8 cellular contexts compared by ENCODE assay signal in the genomic region with DNA sequence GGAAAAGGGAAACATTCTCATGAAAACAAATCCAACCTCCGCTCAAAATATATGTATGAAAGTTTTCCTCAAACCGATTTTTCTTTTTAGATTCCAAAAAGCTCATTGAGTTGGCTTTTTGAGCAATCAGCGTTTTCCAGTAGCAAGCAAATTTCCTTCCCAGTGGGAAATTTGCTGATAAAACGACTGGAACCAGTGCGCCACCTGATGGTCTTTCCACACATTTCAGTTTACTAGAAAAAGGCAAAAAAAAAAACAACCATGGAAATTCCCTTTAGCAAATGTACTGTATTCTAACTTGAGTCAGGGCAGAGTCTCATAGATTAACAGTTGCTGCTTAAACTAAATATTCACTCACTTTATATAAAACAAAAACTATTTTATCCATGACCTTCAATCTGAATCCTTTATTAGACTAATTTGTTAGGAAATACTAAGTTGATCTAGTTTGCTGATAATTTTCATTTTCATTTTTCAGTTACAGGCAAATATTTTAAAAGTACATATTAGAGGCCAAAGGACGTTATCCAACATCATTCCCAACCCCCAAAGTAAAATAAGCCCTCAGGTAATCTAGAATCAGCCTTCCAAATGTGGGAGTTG.
DNase-seq lines count a peak whose midpoint lies in the region; ATAC-seq and TF ChIP-seq lines count a peak whose summit lies in the region.

No MANE protein-coding gene starts in this region.

- intact Hi-C loops in right cardiac atrium (cut with DNase I) (no loop called here), esophagus squamous epithelium (cut with DNase I) (no loop called here)

- no peaks in the 10 kb centered on the region for H3K36me3 Mint-ChIP-seq in progenitor cell of endocrine pancreas (ENCODE audit: insufficient read depth)

- no peaks in the 10 kb centered on the region for H3K4me1 ChIP-seq in cardiac muscle cell (ENCODE audit: low read depth)
- no peaks in the 10 kb centered on the region for H3K4me1 ChIP-seq in right cardiac atrium (ENCODE audit: control insufficient read depth, insufficient read depth, low read length)
- peaks cover 0 to 9% (median 0%) of the 10 kb centered on the region in 3 donors for H3K4me1 ChIP-seq in esophagus squamous epithelium

- TF ChIP-seq CTCF in cardiac muscle cell (IDR thresholded peaks at IDR 0.05; ENCODE audit: low read depth, low read length) (peak; percentile 75), esophagus squamous epithelium (IDR thresholded peaks at IDR 0.05) (peak; percentile 23 to 66 (median 46)), progenitor cell of endocrine pancreas (IDR thresholded peaks at IDR 0.05; ENCODE audit: unreplicated experiment) (peak; percentile 83)

- WGBS in right cardiac atrium: 1% methylated on average over 6 of the region's 6 CpGs
- 3 to 5% methylated on average over 6 of the region's 6 CpGs for WGBS in esophagus squamous epithelium, 2 donors

- H3K27ac Mint-ChIP-seq in progenitor cell of endocrine pancreas: no peak overlapping the region

- DNase-seq in cardiac muscle cell (ENCODE audit: low read depth in 1 of 2, low spot score in 1 of 2) (peak; percentile 61 to 64), right cardiac atrium (no peak), NCI-H526 treated with DMSO at 0.1 percent for 48 hours (lab: John Stamatoyannopoulos, UW) (peak; percentile 18), esophagus squamous epithelium (lab: John Stamatoyannopoulos, UW) (no peak), progenitor cell of endocrine pancreas (ENCODE audit: low spot score, unreplicated experiment) (peak; percentile 16)
- no peak for DNase-seq in stimulated activated CD4-positive, alpha-beta T cell treated with anti-CD3 and anti-CD28 coated beads, Interleukin-4, amount 100 ng/mL, for 24 hours

- no peaks in the 10 kb centered on the region for H3K9me3 Mint-ChIP-seq in progenitor cell of endocrine pancreas (ENCODE audit: low read depth)

- peaks cover 16% of the 10 kb centered on the region for H3K27me3 Mint-ChIP-seq in progenitor cell of endocrine pancreas

- H3K27me3 ChIP-seq in cardiac muscle cell (peaks cover 6% of the 10 kb centered on the region), right cardiac atrium (ENCODE audit: control insufficient read depth, insufficient read depth) (peaks cover 2% of the 10 kb centered on the region), esophagus squamous epithelium (no peaks in the 10 kb centered on the region)

- H3K4me3 Mint-ChIP-seq in progenitor cell of endocrine pancreas (ENCODE audit: low read depth): no peak overlapping the region

- ATAC-seq in right cardiac atrium (no peak), HG02678 (IDR thresholded peaks at IDR 0.05; ENCODE audit: unreplicated experiment) (no peak), GM21381 (IDR thresholded peaks at IDR 0.05; ENCODE audit: unreplicated experiment) (no peak)

- H3K36me3 ChIP-seq in cardiac muscle cell (no peaks in the 10 kb centered on the region), esophagus squamous epithelium (no peaks in the 10 kb centered on the region)

- H3K4me3 ChIP-seq in cardiac muscle cell (no peak overlapping the region), right cardiac atrium (ENCODE audit: low read length) (no peak overlapping the region), esophagus squamous epithelium (no peak overlapping the region)

- no peaks in the 10 kb centered on the region for H3K4me1 Mint-ChIP-seq in progenitor cell of endocrine pancreas (ENCODE audit: low read depth)

- TF ChIP-seq POLR2A in esophagus squamous epithelium (IDR thresholded peaks at IDR 0.05): no peak

- H3K9me3 ChIP-seq in cardiac muscle cell (ENCODE audit: low read depth): no peaks in the 10 kb centered on the region
- H3K9me3 ChIP-seq in right cardiac atrium (ENCODE audit: control insufficient read depth, low read length): no peaks in the 10 kb centered on the region
- H3K9me3 ChIP-seq in esophagus squamous epithelium: no peaks in the 10 kb centered on the region

- H3K27ac ChIP-seq in cardiac muscle cell (no peak overlapping the region), right cardiac atrium (ENCODE audit: low read length) (no peak overlapping the region), esophagus squamous epithelium (peak overlapping the region in 1 of 4 donors; percentile 11)

Comparison
In these comparisons a context has a peak if more than half of its experiments do, and no peak if none do; other contexts are left out.
1. DNase-seq: peak in cardiac muscle cell (2 of 2), NCI-H526 treated with DMSO at 0.1 percent for 48 hours (single experiment) and progenitor cell of endocrine pancreas (single experiment); none in right cardiac atrium (0 of 3), esophagus squamous epithelium (single experiment) and stimulated activated CD4-positive, alpha-beta T cell treated with anti-CD3 and anti-CD28 coated beads, Interleukin-4, amount 100 ng/mL, for 24 hours (single experiment).
2. Peak in every context shown above with its lines, with median percentiles within 50 percentile points of each other: CTCF ChIP-seq.